In genomic region chr3:4409415-4409814, GRCh38 we compare ENCODE assay signal across 12 cellular contexts. TPM values are rescaled to one million over a fixed set of nuclear protein-coding genes. Genes with fewer than 3 reads are reported as not detected.
DNase-seq lines count a peak whose midpoint lies in the region; ATAC-seq, FAIRE-seq and TF ChIP-seq lines count a peak whose summit lies in the region.
"Had no signal": no experiment of that assay in that cellular context is flagged by ENCODE, and none has a peak within 500 bp of the region (broad histone marks: within the 10 kb centered on the region; RNA-seq: fewer than 3 reads in every experiment).

No MANE protein-coding gene starts in this region.

- H2AFZ ChIP-seq in K562 (ENCODE audit: low read depth, low read length) = no peak overlapping the region; the same call in 1 of the 2 replicates

- H3K27me3 ChIP-seq in CD4-positive, CD25-positive, alpha-beta regulatory T cell (ENCODE audit: control insufficient read depth, insufficient read depth, low read length) = no peaks in the 10 kb centered on the region
- no peaks in the 10 kb centered on the region for H3K27me3 ChIP-seq in K562 (ENCODE audit: control insufficient read depth in 2 of 2, insufficient read depth in 2 of 2, low read length in 2 of 2)

- H3K4me2 ChIP-seq in K562 (ENCODE audit: insufficient read depth, low read length) = peak overlapping the region; percentile 30; the same call in 1 of the 2 replicates
- H3K4me2 ChIP-seq: smooth muscle cell had no signal

- intact Hi-C loops in K562 (cut with micrococcal nuclease) (no loop called here), cardiac septum (cut with DNase I) (no loop called here)

- no peak for TF ChIP-seq EP300 in K562 (IDR thresholded peaks at IDR 0.05; ENCODE audit: low read length)

- H3K4me1 ChIP-seq in CD4-positive, CD25-positive, alpha-beta regulatory T cell (ENCODE audit: control insufficient read depth, insufficient read depth, low read length, poor library complexity, severe bottlenecking) = peaks cover 19% of the 10 kb centered on the region
- peaks cover 0 to 12% of the 10 kb centered on the region in 2 experiments; a peak in 2 of 5 replicates for H3K4me1 ChIP-seq in K562 (replicated peaks in 1 of 2; ENCODE audit: control insufficient read depth in 2 of 2, insufficient read depth in 2 of 2, low read length in 2 of 2)

- no peaks in the 10 kb centered on the region for H3K79me2 ChIP-seq in K562 (ENCODE audit: control insufficient read depth, insufficient read depth, low read length)

- no peak for TF ChIP-seq CTCF in K562 (IDR thresholded peaks at IDR 0.05 in 2 of 3, conservative IDR thresholded peaks at IDR 0.05 in 1 of 3; ENCODE audit: insufficient read depth in 2 of 3, low read depth in 1 of 3, low read length in 3 of 3)

- ATAC-seq in CD4-positive, CD25-positive, alpha-beta regulatory T cell (ENCODE audit: low read depth in 2 of 2) = no peak
- ATAC-seq in GM18519 (IDR thresholded peaks at IDR 0.05; ENCODE audit: low FRiP score, unreplicated experiment) = peak; percentile 43
- peak; percentile 68 for ATAC-seq in K562
- ATAC-seq: naive thymus-derived CD4-positive, alpha-beta T cell had no signal

- peaks cover 14% of the 10 kb centered on the region for H3K36me3 ChIP-seq in CD4-positive, CD25-positive, alpha-beta regulatory T cell (ENCODE audit: control insufficient read depth, insufficient read depth, low read length)
- 0 out of 3 replicates have a peak, but pooled peaks cover 5% of the 10 kb centered on the region for H3K36me3 ChIP-seq in K562 (ENCODE audit: control insufficient read depth, insufficient read depth, low read length)

- no peak for TF ChIP-seq RAD21 in K562 (CRISPR knock-in tag; conservative IDR thresholded peaks at IDR 0.05 in 1 of 2, IDR thresholded peaks at IDR 0.05 in 1 of 2)

- no peak overlapping the region for H3K4me3 ChIP-seq in CD4-positive, CD25-positive, alpha-beta regulatory T cell (ENCODE audit: low read depth, low read length)
- H3K4me3 ChIP-seq in Jurkat, Clone E6-1 (ENCODE audit: low read length) = no peak overlapping the region
- no peak overlapping the region for H3K4me3 ChIP-seq in K562
- H3K4me3 ChIP-seq: smooth muscle cell had no signal

- peak overlapping the region; percentile 1 to 40 (median 15) for H3K27ac Mint-ChIP-seq in CD4-positive, CD25-positive, alpha-beta regulatory T cell

- peak; percentile 6 for FAIRE-seq in K562 (lab: Jason Lieb, UNC)

- H3K36me3 Mint-ChIP-seq in CD4-positive, CD25-positive, alpha-beta regulatory T cell = peaks cover 56% of the 10 kb centered on the region

- no peak for TF ChIP-seq POLR2A in K562 (conservative IDR thresholded peaks at IDR 0.05)

- 16% methylated on average over 4 of the region's 4 CpGs for WGBS in K562 (ENCODE audit: insufficient coverage, low coverage, missing lambda C conversion rate)

- H4K20me1 ChIP-seq in K562 (replicated peaks; ENCODE audit: control insufficient read depth, insufficient read depth, low read length) = no peaks in the 10 kb centered on the region

- CTCF ChIA-PET in K562 (lab: Yijun Ruan, JAX; ENCODE audit: low intra/inter-chr PET ratio) = no interaction called here

- 0 out of 4 replicates have a peak overlapping the region, but pooled peaks of 1 of the 2 experiments have one; percentile 12 for H3K9ac ChIP-seq in K562 (ENCODE audit: insufficient read depth in 1 of 2, low read depth in 2 of 2, low read length in 2 of 2)

- H3K9me3 ChIP-seq in CD4-positive, CD25-positive, alpha-beta regulatory T cell (ENCODE audit: control insufficient read depth in 2 of 2, low read length in 2 of 2) = no peaks in the 10 kb centered on the region
- H3K9me3 ChIP-seq in K562 (replicated peaks; ENCODE audit: control insufficient read depth, insufficient read depth, low read depth, low read length) = no peaks in the 10 kb centered on the region

- H3K27ac ChIP-seq in CD4-positive, CD25-positive, alpha-beta regulatory T cell (ENCODE audit: insufficient read depth, low read length, poor library complexity, severe bottlenecking) = no peak overlapping the region
- no peak overlapping the region; the same call in 2 of the 3 replicates for H3K27ac ChIP-seq in K562 (ENCODE audit: extremely low read depth, low read depth, low read length)

- peak in 1 of 3 donors; percentile 16 for DNase-seq in CD4-positive, CD25-positive, alpha-beta regulatory T cell
- DNase-seq in Jurkat, Clone E6-1 (ENCODE audit: low read depth, low spot score) = peak; percentile 69
- DNase-seq in K562 (ENCODE audit: extremely low read depth in 1 of 4, low spot score in 3 of 4) = peak in 2 of 4 experiments; percentile 44 to 65
- no peak for DNase-seq in GDM1 (lab: John Stamatoyannopoulos, UW)
- no peak for DNase-seq in ureter (ENCODE audit: low spot score)
- no peak for DNase-seq in cardiac septum (ENCODE audit: low spot score)
- DNase-seq in NOMO-1 treated with dmso at 0.1 percent for 144 hours (lab: John Stamatoyannopoulos, UW; ENCODE audit: unreplicated experiment) = no peak
- DNase-seq: activated CD4-positive, CD25-positive, alpha-beta regulatory T cell treated with anti-CD3 and anti-CD28 coated beads, Interleukin-2, amount 50 U/mL, for 72 hours; Karpas-422 had no signal

- no TSS peak for BruUV-seq in K562 (replicated peaks; lab: Mats Ljungman, UMichigan)

- H3K4me1 Mint-ChIP-seq in CD4-positive, CD25-positive, alpha-beta regulatory T cell = peaks cover 19 to 36% (median 30%) of the 10 kb centered on the region in 4 donors

- no peaks in the 10 kb centered on the region for H3K9me1 ChIP-seq in K562 (ENCODE audit: control insufficient read depth, insufficient read depth, low read length)

- POLR2A ChIA-PET in K562 (lab: Yijun Ruan, JAX) = interaction anchor here (0.6 to 3.2 kb wide), 4 partner anchors 10 to 84 kb away, joined by 3 to 10 read pairs (median 4); partner anchors contain the start of gene ITPR1

- H3K4me3 Mint-ChIP-seq in CD4-positive, CD25-positive, alpha-beta regulatory T cell = no peak overlapping the region

- in situ Hi-C loops in K562 (cut with MboI) = no loop called here

- no peaks in the 10 kb centered on the region for H3K27me3 Mint-ChIP-seq in CD4-positive, CD25-positive, alpha-beta regulatory T cell
- H3K27me3 Mint-ChIP-seq: naive thymus-derived CD4-positive, alpha-beta T cell had no signal

- no peaks in the 10 kb centered on the region for H3K9me3 Mint-ChIP-seq in CD4-positive, CD25-positive, alpha-beta regulatory T cell
- H3K9me3 Mint-ChIP-seq: naive thymus-derived CD4-positive, alpha-beta T cell had no signal

TF ChIP-seq in K562, 482 proteins besides CTCF, POLR2A, EP300 and RAD21 (continues in another document):
- TF ChIP-seq RBBP5 (IDR thresholded peaks at IDR 0.05; ENCODE audit: borderline replicate concordance, insufficient read depth, low read length, poor library complexity, severe bottlenecking) (peak; percentile 33), ARID1B (IDR thresholded peaks at IDR 0.05) (peak; percentile 54), TEAD4 (IDR thresholded peaks at IDR 0.05; ENCODE audit: low read length) (peak; percentile 38), TEAD4 (CRISPR knock-in tag; IDR thresholded peaks at IDR 0.05; ENCODE audit: borderline replicate concordance) (no peak), CBFA2T2 (conservative IDR thresholded peaks at IDR 0.05) (0 out of 2 replicates have a peak, but pooled peaks have one; percentile 11), ZFX (CRISPR knock-in tag; IDR thresholded peaks at IDR 0.05) (0 out of 2 replicates have a peak, but pooled peaks have one; percentile 25), ZNF444 (CRISPR knock-in tag; IDR thresholded peaks at IDR 0.05) (no peak), CBFA2T3 (IDR thresholded peaks at IDR 0.05) (peak; percentile 54)

RNA-seq across cellular contexts. Expression of gene SUMF1, which starts 57.7 kb away (rescaled TPM):
- 10.5 TPM for total RNA-seq in CD4-positive, CD25-positive, alpha-beta regulatory T cell
- polyA plus RNA-seq in CD4-positive, CD25-positive, alpha-beta regulatory T cell = 10 to 100 TPM; 21.2 to 28.0 (median 23.3) TPM
- polyA plus RNA-seq in Jurkat, Clone E6-1 (2012; ENCODE audit: insufficient read depth, insufficient read length) = 3.2 TPM
- total RNA-seq in K562 (2011; cell fraction: chromatin; rRNA removed; ENCODE audit: low replicate concordance) = 20.5 and 21.4 TPM in 2 replicates
- total RNA-seq in K562 (2011; cell fraction: nucleolus; rRNA removed) = 18.0 and 18.2 TPM in 2 replicates
- total RNA-seq in K562 (2011; cell fraction: nucleoplasm; rRNA removed) = 15.5 and 18.3 TPM in 2 replicates
- total RNA-seq in K562 (2014; rRNA removed) (6.6 and 8.1 TPM in 2 replicates), K562 (2014; rRNA removed; fragmentation: Illumina TruSeq; extraction: Trizol) (4.2 and 4.6 TPM in 2 replicates), K562 (2015; rRNA removed; fragmentation: Illumina TruSeq; extraction: Trizol) (4.1 and 4.6 TPM in 2 replicates), K562 (2021) (5.6 and 6.0 TPM in 2 replicates), ureter (42.6 TPM), cardiac septum (10.4 TPM)
- polyA plus RNA-seq in K562 (2011; rRNA removed) (3.8 and 6.4 TPM in 2 replicates), K562 (2014; fragmentation: Illumina TruSeq; extraction: Trizol) (2.9 and 3.7 TPM in 2 replicates), K562 (2014; fragmentation: Nextera tagmentation; extraction: Ambion mirVana) (1 to 10 TPM; 1.3 to 1.4 TPM), K562 (2014; rRNA removed) (5.2 and 7.4 TPM in 2 replicates)
- 5.6 and 16.4 TPM in 2 replicates for polyA plus RNA-seq in K562 (2011; cell fraction: cytosol; rRNA removed)
- polyA plus RNA-seq in K562 (2011; cell fraction: nucleus; rRNA removed) = 4.5 and 5.7 TPM in 2 replicates
- 3.5 and 4.1 TPM in 2 replicates for polyA plus RNA-seq in K562 (2012)
- 10.9 and 15.6 TPM in 2 replicates for polyA minus RNA-seq in K562 (2011; rRNA and poly(A)+ RNA removed)
- polyA minus RNA-seq in K562 (2011; cell fraction: cytosol; rRNA and poly(A)+ RNA removed) = 4.8 and 5.0 TPM in 2 replicates
- polyA minus RNA-seq in K562 (2011; cell fraction: nucleus; rRNA and poly(A)+ RNA removed) = 22.3 and 23.8 TPM in 2 replicates

Comparison
In these comparisons a context has a peak if more than half of its experiments do, and no peak if none do; other contexts are left out.
1. ATAC-seq: peak in GM18519 (single experiment) and K562 (single experiment); none in CD4-positive, CD25-positive, alpha-beta regulatory T cell (0 of 2).